16 cellular contexts compared by ENCODE assay signal in the genomic region with DNA sequence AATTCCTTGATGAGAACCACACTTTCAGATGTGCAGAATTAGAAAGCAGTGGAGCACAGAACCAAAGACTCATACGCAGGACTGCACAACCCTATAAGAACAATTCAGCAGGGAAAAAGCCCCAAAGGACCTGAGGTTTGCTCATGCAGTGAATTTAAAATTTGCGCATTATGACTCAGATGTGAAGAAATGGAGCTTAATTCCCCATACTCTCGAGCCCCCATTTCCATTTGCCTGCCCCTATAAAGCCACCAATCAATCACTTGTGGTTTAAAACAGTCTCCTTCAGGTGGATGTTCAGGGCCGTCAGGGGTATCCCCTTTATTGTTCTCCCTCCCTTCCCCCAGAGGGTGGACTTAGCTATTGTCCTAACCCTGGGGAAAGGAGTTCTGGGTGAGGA.
DNase-seq lines count a peak whose midpoint lies in the region; ATAC-seq, FAIRE-seq and TF ChIP-seq lines count a peak whose summit lies in the region.
"Had no signal": no experiment of that assay in that cellular context is flagged by ENCODE, and none has a peak within 500 bp of the region (broad histone marks: within the 10 kb centered on the region; RNA-seq: fewer than 3 reads in every experiment).

No MANE protein-coding gene starts in this region.

- H3K4me2 ChIP-seq in OCI-LY3 (ENCODE audit: low read length), result peak overlapping the region; percentile 23

- intact Hi-C loops in vagina (cut with DNase I) (no loop called here), kidney (cut with DNase I) (no loop called here)

- H3K4me1 ChIP-seq in OCI-LY3 (ENCODE audit: low read length) (peaks cover 31% of the 10 kb centered on the region), vagina (no peaks in the 10 kb centered on the region), kidney (ENCODE audit: control insufficient read depth in 1 of 2, insufficient read depth in 1 of 2, low read depth in 1 of 2, low read length in 2 of 2) (no peaks in the 10 kb centered on the region)

- no peak overlapping the region for H2AFZ ChIP-seq in OCI-LY3 (ENCODE audit: low read depth, low read length)

- ATAC-seq in GM18868 (IDR thresholded peaks at IDR 0.05; ENCODE audit: unreplicated experiment) (peak; percentile 31), HG02759 (IDR thresholded peaks at IDR 0.05; ENCODE audit: unreplicated experiment) (peak; percentile 40)

- H3K9me3 ChIP-seq in OCI-LY3 (ENCODE audit: insufficient read depth, low read length), result no peaks in the 10 kb centered on the region
- H3K9me3 ChIP-seq in vagina, result no peaks in the 10 kb centered on the region
- H3K9me3 ChIP-seq in kidney (ENCODE audit: control insufficient read depth in 1 of 2, low read length in 2 of 2), result no peaks in the 10 kb centered on the region

- H3K9me3 Mint-ChIP-seq in activated CD4-positive, alpha-beta memory T cell treated with anti-CD3 and anti-CD28 coated beads, Interleukin-2, amount 10 ng/mL, durations not matched to agents 7 days and 5 days, result no peaks in the 10 kb centered on the region
- H3K9me3 Mint-ChIP-seq: CD4-positive, alpha-beta memory T cell; HFFc6 had no signal

- no peak overlapping the region for H3K4me3 ChIP-seq in GM06990 (replicated peaks; ENCODE audit: low read depth, low read length)
- no peak overlapping the region for H3K4me3 ChIP-seq in OCI-LY3 (ENCODE audit: low read length)
- no peak overlapping the region for H3K4me3 ChIP-seq in vagina
- no peak overlapping the region for H3K4me3 ChIP-seq in kidney (ENCODE audit: low read length in 2 of 2)

- CTCF ChIA-PET in activated CD4-positive, alpha-beta memory T cell treated with anti-CD3 and anti-CD28 coated beads, Interleukin-2, amount 10 ng/mL, durations not matched to agents 7 days and 5 days (lab: Charles Lee), result no interaction called here

- no peak overlapping the region for H3K27ac ChIP-seq in OCI-LY3 (ENCODE audit: low read length)
- H3K27ac ChIP-seq in vagina, result no peak overlapping the region
- H3K27ac ChIP-seq in kidney (ENCODE audit: low read depth in 2 of 2, low read length in 2 of 2), result no peak overlapping the region
- H3K27ac ChIP-seq: C4-2B had no signal

- H3K4me1 Mint-ChIP-seq in activated CD4-positive, alpha-beta memory T cell treated with anti-CD3 and anti-CD28 coated beads, Interleukin-2, amount 10 ng/mL, durations not matched to agents 7 days and 5 days, result no peaks in the 10 kb centered on the region

- no peak for TF ChIP-seq POLR2A in vagina (IDR thresholded peaks at IDR 0.05)

- DNase-seq in GM06990 (ENCODE audit: extremely low read depth, insufficient read length) (peak; percentile 41), vagina (ENCODE audit: extremely low spot score in 2 of 2) (no peak), NCI-H510A treated with DMSO at 0.1 percent for 48 hours (lab: John Stamatoyannopoulos, UW) (no peak), kidney (no peak)
- DNase-seq in activated CD4-positive, alpha-beta memory T cell treated with anti-CD3 and anti-CD28 coated beads, Interleukin-2, amount 10 ng/mL, durations not matched to agents 7 days and 5 days, result no peak
- DNase-seq: ACHN; CD4-positive, alpha-beta memory T cell; DMS79; HCEC 1CT; HFFc6; IMR-90; KBM-7 had no signal

- H3K9ac ChIP-seq in OCI-LY3 (ENCODE audit: low read length) (no peak overlapping the region), kidney (ENCODE audit: low read length in 2 of 2) (no peak overlapping the region)

- no peaks in the 10 kb centered on the region for H3K79me2 ChIP-seq in OCI-LY3 (ENCODE audit: low read length)

- no peaks in the 10 kb centered on the region for H4K20me1 ChIP-seq in OCI-LY3 (ENCODE audit: insufficient read depth, low read length)

- FAIRE-seq in kidney (lab: Jason Lieb, UNC), result no peak

- H3K27me3 ChIP-seq in GM06990 (replicated peaks; ENCODE audit: control insufficient read depth, insufficient read depth, low read length), result no peaks in the 10 kb centered on the region
- peaks cover 42% of the 10 kb centered on the region for H3K27me3 ChIP-seq in OCI-LY3 (ENCODE audit: low read depth, low read length)
- H3K27me3 ChIP-seq in vagina, result no peaks in the 10 kb centered on the region

- no peak for TF ChIP-seq CTCF in GM06990 (IDR thresholded peaks at IDR 0.05; ENCODE audit: insufficient read depth, low read length, poor library complexity, severe bottlenecking)
- no peak for TF ChIP-seq CTCF in OCI-LY3 (IDR thresholded peaks at IDR 0.05; ENCODE audit: low read depth, low read length)
- TF ChIP-seq CTCF in vagina (IDR thresholded peaks at IDR 0.05), result no peak
- TF ChIP-seq CTCF in kidney (IDR thresholded peaks at IDR 0.05; ENCODE audit: borderline replicate concordance, extremely low read depth, insufficient read depth), result no peak

- no peak overlapping the region for H3K4me3 Mint-ChIP-seq in activated CD4-positive, alpha-beta memory T cell treated with anti-CD3 and anti-CD28 coated beads, Interleukin-2, amount 10 ng/mL, durations not matched to agents 7 days and 5 days
- H3K4me3 Mint-ChIP-seq: CD4-positive, alpha-beta memory T cell; HFFc6 had no signal

- no peak overlapping the region for H3K27ac Mint-ChIP-seq in activated CD4-positive, alpha-beta memory T cell treated with anti-CD3 and anti-CD28 coated beads, Interleukin-2, amount 10 ng/mL, durations not matched to agents 7 days and 5 days
- H3K27ac Mint-ChIP-seq: CD4-positive, alpha-beta memory T cell; HFFc6 had no signal

- H3K27me3 Mint-ChIP-seq in activated CD4-positive, alpha-beta memory T cell treated with anti-CD3 and anti-CD28 coated beads, Interleukin-2, amount 10 ng/mL, durations not matched to agents 7 days and 5 days, result no peaks in the 10 kb centered on the region

- H3K36me3 Mint-ChIP-seq in activated CD4-positive, alpha-beta memory T cell treated with anti-CD3 and anti-CD28 coated beads, Interleukin-2, amount 10 ng/mL, durations not matched to agents 7 days and 5 days (ENCODE audit: low read depth), result no peaks in the 10 kb centered on the region
- H3K36me3 Mint-ChIP-seq: CD4-positive, alpha-beta memory T cell had no signal

- H3K36me3 ChIP-seq in GM06990 (ENCODE audit: control insufficient read depth, insufficient read depth, low read length) (no peaks in the 10 kb centered on the region), OCI-LY3 (replicated peaks; ENCODE audit: low read depth, low read length) (no peaks in the 10 kb centered on the region), vagina (no peaks in the 10 kb centered on the region), kidney (ENCODE audit: control insufficient read depth in 1 of 2, insufficient read depth in 2 of 2, low read length in 2 of 2) (no peaks in the 10 kb centered on the region)

- POLR2A ChIA-PET in activated CD4-positive, alpha-beta memory T cell treated with anti-CD3 and anti-CD28 coated beads, Interleukin-2, amount 10 ng/mL, durations not matched to agents 7 days and 5 days (lab: Charles Lee), result no interaction called here
